In genomic region chr13:97234236-97234635, GRCh38 we compare ENCODE assay signal across 29 cellular contexts. TPM values are rescaled to one million over a fixed set of nuclear protein-coding genes. Genes with fewer than 3 reads are reported as not detected.
DNase-seq lines count a peak whose midpoint lies in the region; ATAC-seq and TF ChIP-seq lines count a peak whose summit lies in the region.
"Had no signal": no experiment of that assay in that cellular context is flagged by ENCODE, and none has a peak within 500 bp of the region (broad histone marks: within the 10 kb centered on the region; RNA-seq: fewer than 3 reads in every experiment).

No MANE protein-coding gene starts in this region.

- H3K4me3 Mint-ChIP-seq in mesothelial cell of epicardium (no peak overlapping the region), H9 (no peak overlapping the region; a peak in 1 of 5 replicates)
- H3K4me3 Mint-ChIP-seq: activated CD4-positive, alpha-beta T cell treated with anti-CD3 and anti-CD28 coated beads for 36 hours; activated T-cell treated with anti-CD3 and anti-CD28 coated beads, Interleukin-2, amount 50 U/mL, for 4 hours had no signal

- no peak overlapping the region for H4K5ac ChIP-seq in H9 (ENCODE audit: insufficient read length, low read depth, low read length)

- no peaks in the 10 kb centered on the region for H3K79me1 ChIP-seq in H9 (ENCODE audit: insufficient read depth, low read depth, low read length, poor library complexity, severe bottlenecking)

- no peak overlapping the region for H2BK120ac ChIP-seq in H9 (ENCODE audit: low read depth, low read length, poor library complexity, severe bottlenecking)

- H2BK20ac ChIP-seq in H9 (ENCODE audit: low read depth, low read length, poor library complexity, severe bottlenecking): no peak overlapping the region

- H3K4me2 ChIP-seq in H9 (ENCODE audit: insufficient read depth, insufficient read length, low read length): no peak overlapping the region
- H3K4me2 ChIP-seq: smooth muscle cell had no signal

- in situ Hi-C loops in Panc1 (cut with HindIII; ENCODE audit: low pct_unique_long_range_greater_than_20kb, low sequenced_read_pairs): no loop called here
- in situ Hi-C loops in gastrocnemius medialis (cut with MboI; ENCODE audit: low sequenced_read_pairs in 4 of 4): no loop called here

- H3K14ac ChIP-seq in H9 (ENCODE audit: insufficient read depth, low read length): no peak overlapping the region

- peaks cover 96% of the 10 kb centered on the region for H3K4me1 ChIP-seq in Panc1 (ENCODE audit: control insufficient read depth, insufficient read depth, low read length)
- peaks cover 30 to 56% of the 10 kb centered on the region in 2 donors for H3K4me1 ChIP-seq in duodenal mucosa (ENCODE audit: control insufficient read depth in 1 of 2, insufficient read depth in 2 of 2, low read length in 2 of 2)
- peaks cover 88 to 93% of the 10 kb centered on the region in 2 donors for H3K4me1 ChIP-seq in gastrocnemius medialis
- no peaks in the 10 kb centered on the region; the same call in 1 of the 2 replicates for H3K4me1 ChIP-seq in H9 (ENCODE audit: insufficient read depth, low read length)
- H3K4me1 ChIP-seq: prostate gland had no signal

- H3K9me3 Mint-ChIP-seq in mesothelial cell of epicardium: no peaks in the 10 kb centered on the region
- H3K9me3 Mint-ChIP-seq in H9: peaks cover 0 to 5% of the 10 kb centered on the region in 2 experiments; a peak in 1 of 5 replicates
- H3K9me3 Mint-ChIP-seq: activated T-cell treated with anti-CD3 and anti-CD28 coated beads, Interleukin-2, amount 50 U/mL, for 4 hours had no signal

- no peak for TF ChIP-seq POLR2A in gastrocnemius medialis (IDR thresholded peaks at IDR 0.05)

- no peaks in the 10 kb centered on the region for H3K27me3 Mint-ChIP-seq in mesothelial cell of epicardium (ENCODE audit: low read depth)
- peaks cover 99% of the 10 kb centered on the region for H3K27me3 Mint-ChIP-seq in H9 (ENCODE audit: low read depth)
- H3K27me3 Mint-ChIP-seq: activated CD4-positive, alpha-beta T cell treated with anti-CD3 and anti-CD28 coated beads for 36 hours had no signal

- POLR2A ChIA-PET in Panc1 (lab: Charles Lee): interaction anchor here (1.1 to 1.5 kb wide), 2 partner anchors 10 to 12 kb away, joined by 3 to 4 read pairs; partner anchors contain the start of gene MBNL2

- no CpG with 5 or more reads among the region's 5 CpGs for WGBS in H9 (ENCODE audit: extremely low coverage, insufficient read length, low lambda C conversion rate)

- no peaks in the 10 kb centered on the region for H4K20me1 ChIP-seq in H9 (ENCODE audit: control insufficient read depth, insufficient read depth, insufficient read length)

- no peak overlapping the region for H3T11ph ChIP-seq in H9 (ENCODE audit: low read length)

- no peak overlapping the region for H2BK5ac ChIP-seq in H9 (ENCODE audit: insufficient read length, low read length)

- ATAC-seq in Panc1: no peak
- ATAC-seq in gastrocnemius medialis: no peak
- ATAC-seq in HG02852 (IDR thresholded peaks at IDR 0.05; ENCODE audit: unreplicated experiment): no peak
- ATAC-seq: activated CD4-positive, alpha-beta T cell treated with anti-CD3 and anti-CD28 coated beads for 36 hours; activated T-cell treated with anti-CD3 and anti-CD28 coated beads, Interleukin-2, amount 50 U/mL, for 4 hours had no signal

- H3K27me3 ChIP-seq in Panc1 (ENCODE audit: control insufficient read depth, insufficient read depth, low read length) (no peaks in the 10 kb centered on the region), duodenal mucosa (ENCODE audit: control insufficient read depth in 1 of 2, insufficient read depth in 2 of 2, low read length in 2 of 2) (no peaks in the 10 kb centered on the region), gastrocnemius medialis (no peaks in the 10 kb centered on the region), H9 (ENCODE audit: insufficient read depth, low read length) (peaks cover 41% of the 10 kb centered on the region)
- H3K27me3 ChIP-seq: BLaER1 treated with 17β-estradiol and CSF1 and Interleukin-3, amounts not matched to agents 10 nM and 100 nM; tibial artery had no signal

- H3K36me3 ChIP-seq in Panc1 (ENCODE audit: control insufficient read depth, insufficient read depth, low read length) (no peaks in the 10 kb centered on the region; the same call in 1 of the 2 replicates), duodenal mucosa (ENCODE audit: control insufficient read depth in 1 of 2, insufficient read depth in 2 of 2, low read length in 2 of 2) (peaks cover 0 to 10% of the 10 kb centered on the region in 2 donors), gastrocnemius medialis (no peaks in the 10 kb centered on the region)
- H3K36me3 ChIP-seq: cardiac muscle cell, prostate gland, tibial artery had no signal

- no peak overlapping the region for H3K18ac ChIP-seq in H9 (ENCODE audit: insufficient read length, low read depth, low read length)

- H3K9ac ChIP-seq in duodenal mucosa (ENCODE audit: low read depth in 1 of 2, low read length in 2 of 2) (peak overlapping the region; percentile 14 to 33), H9 (ENCODE audit: extremely low read depth, insufficient read length, low read length) (no peak overlapping the region)
- H3K9ac ChIP-seq: BLaER1 treated with 17β-estradiol and CSF1 and Interleukin-3, amounts not matched to agents 10 nM and 100 nM had no signal

- no peaks in the 10 kb centered on the region for H3K23me2 ChIP-seq in H9 (ENCODE audit: insufficient read length, low read depth, low read length, poor library complexity, severe bottlenecking)

- no peak overlapping the region for H2AFZ ChIP-seq in H9 (ENCODE audit: low read length)

- TF ChIP-seq CTCF in Panc1 (IDR thresholded peaks at IDR 0.05): no peak
- TF ChIP-seq CTCF in mesothelial cell of epicardium (IDR thresholded peaks at IDR 0.05; ENCODE audit: unreplicated experiment): no peak
- no peak for TF ChIP-seq CTCF in gastrocnemius medialis (IDR thresholded peaks at IDR 0.05 in 4 of 5, conservative IDR thresholded peaks at IDR 0.05 in 1 of 5)
- TF ChIP-seq CTCF in H9 (conservative IDR thresholded peaks at IDR 0.05): no peak

- H2BK15ac ChIP-seq in H9 (ENCODE audit: low read depth, low read length): no peak overlapping the region

- H3K79me2 ChIP-seq in H9 (ENCODE audit: insufficient read depth, low read length): no peaks in the 10 kb centered on the region

- no peak overlapping the region for H4K8ac ChIP-seq in H9 (replicated peaks; ENCODE audit: insufficient read length, low read depth, low read length)

- H2AK5ac ChIP-seq in H9 (ENCODE audit: insufficient read length, low read length): no peak overlapping the region

- intact Hi-C loops in Panc1 (cut with micrococcal nuclease; ENCODE audit: unreplicated experiment): no loop called here
- intact Hi-C loops in gastrocnemius medialis (cut with DNase I; ENCODE audit: low total_unique reads): no loop called here

- H3K56ac ChIP-seq in H9 (ENCODE audit: insufficient read length, low read depth, low read length): no peak overlapping the region

- peaks cover 54% of the 10 kb centered on the region for H3K4me1 Mint-ChIP-seq in mesothelial cell of epicardium
- H3K4me1 Mint-ChIP-seq in H9: peaks cover 7 to 15% of the 10 kb centered on the region in 2 experiments

- H4K91ac ChIP-seq in H9 (ENCODE audit: insufficient read length, low read depth, low read length): no peak overlapping the region

- CTCF ChIA-PET in Panc1 (lab: Charles Lee): no interaction called here

- H3K4me3 ChIP-seq in Panc1 (ENCODE audit: low read depth in 2 of 2, low read length in 2 of 2) (peak overlapping the region in 1 of 2 experiments; percentile 39; a peak in 2 of 4 replicates), duodenal mucosa (ENCODE audit: low read depth in 1 of 2, low read length in 2 of 2) (peak overlapping the region; percentile 32 to 54), gastrocnemius medialis (no peak overlapping the region)
- H3K4me3 ChIP-seq: BLaER1 treated with 17β-estradiol and CSF1 and Interleukin-3, amounts not matched to agents 10 nM and 100 nM; cardiac muscle cell; prostate gland; smooth muscle cell; tibial artery had no signal

- H3K23ac ChIP-seq in H9 (ENCODE audit: insufficient read length, low read depth, low read length): no peak overlapping the region

- H2BK12ac ChIP-seq in H9 (ENCODE audit: insufficient read length, low read depth, low read length): no peak overlapping the region

- H3K27ac Mint-ChIP-seq in mesothelial cell of epicardium (peak overlapping the region; percentile 49), H9 (no peak overlapping the region)
- H3K27ac Mint-ChIP-seq: activated CD4-positive, alpha-beta T cell treated with anti-CD3 and anti-CD28 coated beads for 36 hours had no signal

- DNase-seq in Panc1 (ENCODE audit: low read depth, low spot score) (no peak), mesothelial cell of epicardium (ENCODE audit: low spot score in 2 of 2, unreplicated experiment in 2 of 2) (no peak), gastrocnemius medialis (no peak), H9 (no peak), NCI-H128 (lab: John Stamatoyannopoulos, UW; ENCODE audit: unreplicated experiment) (no peak), NCI-H524 treated with DMSO at 0.1 percent for 48 hours (lab: John Stamatoyannopoulos, UW) (no peak)
- DNase-seq: ACHN; activated CD4-positive, alpha-beta T cell treated with anti-CD3 and anti-CD28 coated beads for 36 hours; activated CD8-positive, alpha-beta memory T cell treated with anti-CD3 and anti-CD28 coated beads for 24 hours; activated naive CD4-positive, alpha-beta T cell treated with Interleukin-2 at 50 U/mL for 16 hours; activated T-cell treated with anti-CD3 and anti-CD28 coated beads, Interleukin-2, amount 50 U/mL, for 4 hours; amniotic stem cell; effector CD4-positive, alpha-beta T cell; kidney glomerular epithelial cell; mesendoderm; NCI-H1048; NCI-H187 treated with DMSO at 0.1 percent for 48 hours; NCI-H226; Right ventricle myocardium superior; stimulated activated CD4-positive, alpha-beta T cell treated with anti-CD3 and anti-CD28 coated beads, Interleukin-2, amount 100 ng/mL, for 48 hours; stimulated activated naive CD4-positive, alpha-beta T cell treated with Interleukin-2 at 50 U/mL for 16 hours; T-helper 1 cell; tibial artery had no signal

- BruUV-seq in Panc1 (replicated peaks; lab: Mats Ljungman, UMichigan): no TSS peak

- H3K36me3 Mint-ChIP-seq in mesothelial cell of epicardium (peaks cover 18% of the 10 kb centered on the region), H9 (ENCODE audit: insufficient read depth in 1 of 3, low read depth in 3 of 3) (no peaks in the 10 kb centered on the region)

- H3K4ac ChIP-seq in H9 (ENCODE audit: low read depth, low read length): no peak overlapping the region

- peak overlapping the region; percentile 100 for H3K27ac ChIP-seq in Panc1 (ENCODE audit: low read length)
- no peak overlapping the region for H3K27ac ChIP-seq in duodenal mucosa (ENCODE audit: low read depth, low read length)
- peak overlapping the region in 3 of 4 donors; percentile 44 to 71 (median 62) for H3K27ac ChIP-seq in gastrocnemius medialis
- no peak overlapping the region for H3K27ac ChIP-seq in H9 (ENCODE audit: insufficient read length, low read depth, low read length)
- H3K27ac ChIP-seq: BLaER1 treated with 17β-estradiol and CSF1 and Interleukin-3, amounts not matched to agents 10 nM and 100 nM; cardiac muscle cell; tibial artery had no signal

- no peaks in the 10 kb centered on the region for H3K9me3 ChIP-seq in Panc1 (ENCODE audit: control insufficient read depth, insufficient read depth, low read depth, low read length)
- no peaks in the 10 kb centered on the region for H3K9me3 ChIP-seq in duodenal mucosa (ENCODE audit: control insufficient read depth in 1 of 2, low read length in 2 of 2)
- no peaks in the 10 kb centered on the region for H3K9me3 ChIP-seq in gastrocnemius medialis
- H3K9me3 ChIP-seq in H9 (ENCODE audit: control insufficient read depth, low read depth, low read length): no peaks in the 10 kb centered on the region
- H3K9me3 ChIP-seq: prostate gland, tibial artery had no signal

RNA-seq across cellular contexts. Expression of gene MBNL2, which starts 12.1 kb away (rescaled TPM):
- total RNA-seq in Panc1 (2021; ENCODE audit: unreplicated experiment) (103 TPM), mesothelial cell of epicardium (71.8 to 78.9 TPM (median 76.9 TPM) in 3 replicates), gastrocnemius medialis (10 to 100 TPM; 47.9 to 92.0 (median 71.3) TPM), H9 (2021) (0.17 and 0.22 TPM in 2 replicates)
- polyA plus RNA-seq in Panc1 (2012; ENCODE audit: insufficient read length): 42.3 TPM

Comparison
In these comparisons a context has a peak if more than half of its experiments do, and no peak if none do; other contexts are left out.
1. H3K27ac ChIP-seq: peak in Panc1 (single experiment) and gastrocnemius medialis (3 of 4); none in duodenal mucosa (single experiment) and H9 (single experiment).
2. H3K4me3 ChIP-seq: peak in duodenal mucosa (2 of 2); none in gastrocnemius medialis (0 of 4).
3. RNA of gene MBNL2, which starts 12.1 kb away (total RNA-seq): 103 TPM in Panc1 (single experiment), 47.9 to 92.0 TPM in gastrocnemius medialis and 71.8 to 78.9 TPM in mesothelial cell of epicardium; 0.17 to 0.22 TPM in H9; every median in the first group is over 10 times any median in the second.